In the genomic region with DNA sequence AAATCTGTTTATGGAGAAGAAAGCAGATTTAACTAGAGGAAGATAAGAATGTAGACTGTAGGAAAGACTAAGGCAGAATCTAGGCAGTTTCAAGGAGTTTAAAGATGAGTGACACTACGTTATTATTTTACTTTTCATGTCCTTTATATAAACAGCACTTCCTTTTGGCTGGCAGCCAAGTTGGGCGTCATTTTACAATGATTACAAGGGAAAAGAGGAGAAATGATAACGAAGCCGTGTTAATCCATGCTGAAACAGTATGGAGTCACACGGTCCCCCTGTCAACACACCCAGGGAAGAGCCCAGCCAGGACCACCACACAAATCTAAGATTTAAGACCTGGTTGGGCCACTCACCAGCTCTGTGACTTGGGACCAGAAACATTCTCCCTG, we compare ENCODE assay signal across 19 cellular contexts.
DNase-seq lines count a peak whose midpoint lies in the region; ATAC-seq, FAIRE-seq and TF ChIP-seq lines count a peak whose summit lies in the region.
"Had no signal": no experiment of that assay in that cellular context is flagged by ENCODE, and none has a peak within 500 bp of the region (broad histone marks: within the 10 kb centered on the region; RNA-seq: fewer than 3 reads in every experiment).

No MANE protein-coding gene starts in this region.

- H3K27me3 ChIP-seq in PC-3 (ENCODE audit: low read length): peaks cover 16% of the 10 kb centered on the region
- H3K27me3 ChIP-seq in spleen (replicated peaks in 1 of 7): peaks cover 0 to 56% (median 4%) of the 10 kb centered on the region in 7 donors
- H3K27me3 ChIP-seq: esophagus muscularis mucosa, ovary had no signal

- no peak overlapping the region for H3K9ac ChIP-seq in PC-3 (ENCODE audit: low read length)

- H4K20me1 ChIP-seq in PC-3 (ENCODE audit: low read length): no peaks in the 10 kb centered on the region

- no peak overlapping the region for H2AFZ ChIP-seq in PC-3 (ENCODE audit: low read length)

- intact Hi-C loops in PC-3 (cut with micrococcal nuclease) (no loop called here), spleen (cut with DNase I; ENCODE audit: low total_unique reads) (no loop called here)

- no peak overlapping the region for H3K27ac ChIP-seq in PC-3 (ENCODE audit: low read length)
- peak overlapping the region in 6 of 8 donors; percentile 24 to 65 (median 41) for H3K27ac ChIP-seq in spleen
- H3K27ac ChIP-seq: esophagus muscularis mucosa, lower lobe of right lung, ovary had no signal

- no peaks in the 10 kb centered on the region for H3K4me1 ChIP-seq in PC-3 (ENCODE audit: insufficient read depth, low read length)
- peaks cover 0 to 23% (median 2%) of the 10 kb centered on the region in 6 donors for H3K4me1 ChIP-seq in spleen

- BruUV-seq in PC-3 (replicated peaks; lab: Mats Ljungman, UMichigan): no TSS peak

- peak; percentile 62 for DNase-seq in NCI-H748 (lab: John Stamatoyannopoulos, UW; ENCODE audit: unreplicated experiment)
- no peak for DNase-seq in NCI-H748 treated with DMSO at 0.1 percent for 48 hours (lab: John Stamatoyannopoulos, UW)
- peak; percentile 11 for DNase-seq in PC-3
- peak; percentile 12 for DNase-seq in epithelial cell of proximal tubule (ENCODE audit: low read depth)
- no peak for DNase-seq in spleen
- no peak for DNase-seq in RCC 7860 (ENCODE audit: low spot score)
- DNase-seq: activated naive CD8-positive, alpha-beta T cell treated with anti-CD3 and anti-CD28 coated beads, Interleukin-2, amount 10 ng/mL, durations not matched to agents 7 days and 5 days; activated T-cell treated with anti-CD3 and anti-CD28 coated beads for 4 hours; cerebellar nuclear complex; hypothalamus; lower lobe of right lung; NCI-H2081 treated with DMSO at 0.1 percent for 48 hours; ovary; SW 1271; trophoblast cell had no signal

- no peak overlapping the region for H3K4me3 ChIP-seq in PC-3 (ENCODE audit: low read length)
- H3K4me3 ChIP-seq in epithelial cell of proximal tubule (ENCODE audit: low read depth, low read length): no peak overlapping the region
- H3K4me3 ChIP-seq in spleen: no peak overlapping the region
- H3K4me3 ChIP-seq: esophagus muscularis mucosa, lower lobe of right lung, ovary had no signal

- H3K9me2 ChIP-seq in PC-3 (replicated peaks; ENCODE audit: low read length): no peaks in the 10 kb centered on the region

- no peaks in the 10 kb centered on the region for H3K79me2 ChIP-seq in PC-3 (ENCODE audit: low read length)

- no peak for FAIRE-seq in RCC 7860 (lab: Jason Lieb, UNC)
- FAIRE-seq: D721Med had no signal

- POLR2A ChIA-PET in PC-3 (lab: Charles Lee; ENCODE audit: unreplicated experiment): no interaction called here

- no peak overlapping the region for H3K4me2 ChIP-seq in PC-3 (ENCODE audit: low read length)

- WGBS in spleen, 5 donors: 20 to 41% (median 32%) methylated on average over 5 of the region's 5 CpGs

- H3F3A ChIP-seq in PC-3 (ENCODE audit: low read length, unreplicated experiment): no peaks in the 10 kb centered on the region

- no peaks in the 10 kb centered on the region for H3K36me3 ChIP-seq in PC-3 (ENCODE audit: low read depth, low read length)
- no peaks in the 10 kb centered on the region for H3K36me3 ChIP-seq in spleen
- H3K36me3 ChIP-seq: esophagus muscularis mucosa, lower lobe of right lung, ovary had no signal

- TF ChIP-seq POLR2A in spleen (IDR thresholded peaks at IDR 0.05): no peak

- ATAC-seq in PC-3 (no peak), GM21786 (IDR thresholded peaks at IDR 0.05; ENCODE audit: unreplicated experiment) (no peak), HG03378 (IDR thresholded peaks at IDR 0.05; ENCODE audit: unreplicated experiment) (no peak)
- ATAC-seq: lower lobe of right lung had no signal

- no peaks in the 10 kb centered on the region for H3K9me3 ChIP-seq in PC-3 (ENCODE audit: low read length)
- H3K9me3 ChIP-seq in spleen: peaks cover 0 to 1% (median 0%) of the 10 kb centered on the region in 8 donors
- H3K9me3 ChIP-seq: esophagus muscularis mucosa, lower lobe of right lung, ovary had no signal

- TF ChIP-seq CTCF in PC-3 (conservative IDR thresholded peaks at IDR 0.05; ENCODE audit: low read depth, low read length) (no peak), epithelial cell of proximal tubule (conservative IDR thresholded peaks at IDR 0.05; ENCODE audit: low read depth, low read length) (no peak), spleen (IDR thresholded peaks at IDR 0.05 in 8 of 11, conservative IDR thresholded peaks at IDR 0.05 in 3 of 11) (no peak)

- CTCF ChIA-PET in PC-3 (lab: Charles Lee): no interaction called here

Comparison
In these comparisons a context has a peak if more than half of its experiments do, and no peak if none do; other contexts are left out.
1. DNase-seq: peak in NCI-H748 (single experiment), PC-3 (single experiment) and epithelial cell of proximal tubule (single experiment); none in NCI-H748 treated with DMSO at 0.1 percent for 48 hours (single experiment), spleen (single experiment) and RCC 7860 (single experiment).